In the genomic region with DNA sequence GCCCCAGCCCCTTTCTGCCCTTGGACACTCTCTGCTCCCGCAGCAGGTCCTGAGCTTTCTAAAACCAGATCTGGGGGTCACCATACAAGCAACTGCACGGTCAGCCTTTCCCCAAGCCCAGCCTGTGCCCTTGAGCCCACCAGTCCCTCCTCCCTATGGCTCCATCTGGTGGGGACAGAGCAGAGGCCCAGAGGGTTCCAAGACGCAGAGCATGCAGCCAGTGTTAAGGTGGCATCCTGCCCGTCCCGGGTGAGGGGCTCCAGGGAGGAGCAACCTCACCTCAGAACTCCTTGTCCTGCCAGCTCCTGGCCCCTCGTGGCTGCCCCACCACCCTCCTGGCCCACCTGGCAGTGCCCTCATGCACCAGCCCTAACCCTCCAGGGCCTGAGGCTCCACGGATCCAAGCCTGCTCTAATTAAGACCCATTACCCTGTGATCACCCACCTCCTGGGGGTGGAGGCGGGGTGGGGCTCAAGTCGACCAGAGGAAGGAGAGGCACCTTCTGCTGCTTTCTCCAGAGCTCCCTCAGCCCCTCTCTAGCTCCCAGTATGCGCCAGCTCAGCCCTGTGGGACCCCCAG, we compare ENCODE assay signal across 10 cellular contexts.
DNase-seq lines count a peak whose midpoint lies in the region; ATAC-seq and TF ChIP-seq lines count a peak whose summit lies in the region.
"Had no signal": no experiment of that assay in that cellular context is flagged by ENCODE, and none has a peak within 500 bp of the region (broad histone marks: within the 10 kb centered on the region; RNA-seq: fewer than 3 reads in every experiment).

No MANE protein-coding gene starts in this region.

- ATAC-seq in HG02970 (IDR thresholded peaks at IDR 0.05; ENCODE audit: low FRiP score, unreplicated experiment) = no peak

- peak; percentile 26; the same call in 1 of the 2 replicates for TF ChIP-seq CTCF in GM12874 (IDR thresholded peaks at IDR 0.05; ENCODE audit: insufficient read depth, low read depth, low read length)
- TF ChIP-seq CTCF in foreskin fibroblast (IDR thresholded peaks at IDR 0.05; ENCODE audit: low read depth, low read length) = peak; percentile 51

- no peak overlapping the region for H3K4me3 ChIP-seq in foreskin fibroblast (ENCODE audit: low read depth in 1 of 2, low read length in 2 of 2)

- DNase-seq in 8988T = peak; percentile 66
- DNase-seq in SHP77 (lab: John Stamatoyannopoulos, UW) = peak; percentile 62 to 68
- DNase-seq in foreskin fibroblast = peak in 1 of 2 donors; percentile 20
- no peak for DNase-seq in middle frontal gyrus (ENCODE audit: extremely low spot score, low spot score)
- DNase-seq in GM19238 (ENCODE audit: insufficient read length, low spot score) = no peak
- no peak for DNase-seq in NCI-H2171 treated with DMSO at 0.1 percent for 48 hours (lab: John Stamatoyannopoulos, UW)
- DNase-seq: activated CD4-positive, CD25-positive, alpha-beta regulatory T cell; HCEC 1CT had no signal

Comparison
In these comparisons a context has a peak if more than half of its experiments do, and no peak if none do; other contexts are left out.
1. DNase-seq: peak in 8988T (single experiment) and SHP77 (2 of 2); none in middle frontal gyrus (single experiment), GM19238 (single experiment) and NCI-H2171 treated with DMSO at 0.1 percent for 48 hours (single experiment).